In the genomic region with DNA sequence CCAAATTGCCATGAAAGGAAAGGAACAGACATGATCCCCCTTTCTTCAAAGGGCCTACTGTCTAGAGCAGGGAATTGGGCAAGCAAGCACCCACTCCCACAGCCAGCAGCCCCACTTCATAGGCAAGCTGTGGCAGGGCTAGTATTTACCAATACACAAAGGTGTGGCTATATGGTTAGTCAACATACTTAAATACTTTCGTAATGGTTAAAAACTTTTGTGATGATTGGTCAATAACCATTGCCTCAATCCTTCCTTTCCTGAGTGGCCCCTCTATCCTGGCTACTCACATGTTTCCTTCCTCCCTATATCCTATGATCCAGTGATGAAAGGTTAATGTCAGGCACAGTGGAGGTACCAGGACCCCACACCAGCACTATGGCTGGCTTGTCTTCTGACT, we compare ENCODE assay signal across 18 cellular contexts.
"Had no signal": no experiment of that assay in that cellular context is flagged by ENCODE, and none has a peak within 500 bp of the region (broad histone marks: within the 10 kb centered on the region; RNA-seq: fewer than 3 reads in every experiment).

No MANE protein-coding gene starts in this region.

- H3K27ac ChIP-seq: adrenal gland, left ventricle myocardium inferior, prostate gland, stomach had no signal

- H3K4me1 ChIP-seq: adrenal gland, prostate gland had no signal

- H3K36me3 ChIP-seq: adrenal gland, left ventricle myocardium inferior, prostate gland, stomach had no signal

- H3K9me3 ChIP-seq: adrenal gland, left ventricle myocardium inferior, mucosa of descending colon, prostate gland, SK-N-SH, stomach had no signal

- ATAC-seq: activated CD4-positive, CD25-positive, alpha-beta regulatory T cell treated with anti-CD3 and anti-CD28 coated beads, Interleukin-2, amount 50 U/mL, for 24 hours; activated CD8-positive, alpha-beta T cell treated with anti-CD3 and anti-CD28 coated beads, Interleukin-2, amount 10 ng/mL, durations not matched to agents 7 days and 5 days; activated naive CD4-positive, alpha-beta T cell treated with anti-CD3 and anti-CD28 coated beads, Interleukin-2, amount 50 U/mL, for 72 hours; effector memory CD8-positive, alpha-beta T cell; mucosa of descending colon; right cardiac atrium had no signal

- H3K27me3 ChIP-seq: adrenal gland had no signal

- H3K4me3 ChIP-seq: adrenal gland, left ventricle myocardium inferior, mucosa of descending colon, prostate gland, stomach had no signal

- DNase-seq: activated CD4-positive, alpha-beta T cell treated with anti-CD3 and anti-CD28 coated beads, Interleukin-2, amount 10 ng/mL, durations not matched to agents 7 days and 5 days; activated CD8-positive, alpha-beta memory T cell treated with anti-CD3 and anti-CD28 coated beads, Interleukin-2, amount 50 U/mL, for 4 hours; activated CD8-positive, alpha-beta T cell treated with anti-CD3 and anti-CD28 coated beads, Interleukin-2, amount 10 ng/mL, durations not matched to agents 7 days and 5 days; activated gamma-delta T cell; adrenal gland; effector memory CD8-positive, alpha-beta T cell; left ventricle myocardium inferior; mucosa of descending colon; naive B cell; right cardiac atrium; SK-N-SH; small intestine; stimulated activated CD4-positive, alpha-beta T cell treated with anti-CD3 and anti-CD28 coated beads, Interleukin-15, amount 100 ng/mL, for 24 hours; stimulated activated CD4-positive, alpha-beta T cell treated with anti-CD3 and anti-CD28 coated beads, Interleukin-2, amount 100 ng/mL, for 48 hours; stomach had no signal
